30 cellular contexts compared by ENCODE assay signal in the genomic region with DNA sequence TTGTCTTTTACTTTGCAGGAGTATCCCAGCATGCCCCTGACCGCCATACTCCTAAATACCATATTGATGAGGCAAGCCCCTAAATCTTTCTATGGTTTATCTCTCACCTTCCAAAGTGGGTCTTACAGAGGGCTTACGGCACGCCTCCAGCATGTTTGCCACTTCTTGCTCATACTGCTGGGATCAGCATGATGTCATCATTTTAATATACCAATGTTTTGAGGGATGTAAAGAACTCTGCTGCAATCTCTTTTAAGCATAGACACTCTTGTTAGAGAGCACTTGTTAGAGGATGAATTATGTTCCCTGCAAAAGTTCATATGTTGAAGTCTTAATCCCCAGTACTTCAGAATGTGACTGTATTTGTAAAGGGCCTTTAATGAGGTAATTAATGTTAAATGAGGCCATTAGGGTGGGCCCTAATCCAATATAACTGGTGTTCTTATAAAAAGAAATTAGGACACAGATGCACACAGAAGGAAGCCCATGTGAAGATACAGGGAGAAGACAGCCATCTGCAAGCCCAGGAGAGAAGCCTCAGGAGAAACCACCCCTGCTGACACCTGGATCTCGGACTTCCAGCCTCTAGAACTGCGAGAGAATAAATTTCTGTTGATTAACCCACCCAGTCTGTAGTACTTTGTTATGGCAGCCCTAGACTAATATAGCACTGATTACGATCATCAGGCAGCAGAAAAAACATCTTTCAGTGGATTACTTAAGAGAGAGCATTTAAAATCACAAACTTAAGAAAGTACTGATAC.
"Had no signal": no experiment of that assay in that cellular context is flagged by ENCODE, and none has a peak within 500 bp of the region (broad histone marks: within the 10 kb centered on the region; RNA-seq: fewer than 3 reads in every experiment).

No MANE protein-coding gene starts in this region.

- H3K9me3 ChIP-seq: esophagus muscularis mucosa, gastroesophageal sphincter had no signal

- ATAC-seq: activated CD4-positive, CD25-positive, alpha-beta regulatory T cell treated with anti-CD3 and anti-CD28 coated beads, Interleukin-2, amount 50 U/mL, for 24 hours; activated CD8-positive, alpha-beta T cell treated with anti-CD3 and anti-CD28 coated beads for 36 hours; activated T-cell treated with anti-CD3 and anti-CD28 coated beads, Interleukin-2, amount 50 U/mL, for 4 hours; activated T-helper 17 cell treated with anti-CD3 and anti-CD28 coated beads, Interleukin-2, amount 50 U/mL, for 72 hours; gastroesophageal sphincter; T-helper 17 cell had no signal

- H3K27me3 ChIP-seq: brain microvascular endothelial cell, dorsolateral prefrontal cortex, esophagus muscularis mucosa, gastroesophageal sphincter had no signal

- H3K4me3 ChIP-seq: coronary artery, dorsolateral prefrontal cortex, esophagus muscularis mucosa, gastroesophageal sphincter had no signal

- H3K36me3 ChIP-seq: brain microvascular endothelial cell, esophagus muscularis mucosa, gastroesophageal sphincter, WERI-Rb-1 had no signal

- FAIRE-seq: astrocyte, bronchial epithelial cell had no signal

- DNase-seq: activated B cell treated with CpG ODN at 0.5 μM for 24 hours; activated CD4-positive, alpha-beta T cell treated with anti-CD3 and anti-CD28 coated beads for 48 hours; activated CD4-positive, alpha-beta T cell treated with anti-CD3 and anti-CD28 coated beads, Interleukin-2, amount 50 U/mL, for 1 hour; activated CD4-positive, alpha-beta T cell treated with anti-CD3 and anti-CD28 coated beads, Interleukin-2, amount 50 U/mL, for 48 hours; activated CD8-positive, alpha-beta memory T cell treated with anti-CD3 and anti-CD28 coated beads for 24 hours; activated CD8-positive, alpha-beta T cell treated with anti-CD3 and anti-CD28 coated beads for 36 hours; activated effector memory CD4-positive, alpha-beta T cell treated with Interleukin-2 at 50 U/mL for 16 hours; activated gamma-delta T cell treated with Interleukin-2 at 50 U/mL for 16 hours; activated naive CD4-positive, alpha-beta T cell treated with anti-CD3 and anti-CD28 coated beads, Interleukin-2, amount 50 U/mL, for 16 hours; activated naive CD4-positive, alpha-beta T cell treated with Interleukin-2 at 50 U/mL for 16 hours; activated T-cell treated with anti-CD3 and anti-CD28 coated beads, Interleukin-2, amount 50 U/mL, for 4 hours; amniotic stem cell; anterior cingulate cortex; brain microvascular endothelial cell; dorsolateral prefrontal cortex; effector memory CD4-positive, alpha-beta T cell; endodermal cell; erythroblast; foreskin melanocyte; head of caudate nucleus; T-helper 17 cell; T1000; WERI-Rb-1 had no signal

- H3K27ac ChIP-seq: brain microvascular endothelial cell, coronary artery, dorsolateral prefrontal cortex, esophagus muscularis mucosa, gastroesophageal sphincter, WERI-Rb-1 had no signal
